ENCODE assay signal across 7 cellular contexts in genomic region chr17:79811036-79811887, GRCh38. TPM values are rescaled to one million over a fixed set of nuclear protein-coding genes. Genes with fewer than 3 reads are reported as not detected.
DNase-seq lines count a peak whose midpoint lies in the region; ATAC-seq and TF ChIP-seq lines count a peak whose summit lies in the region.

No MANE protein-coding gene starts in this region.

- H3K9me3 ChIP-seq in PC-3 (ENCODE audit: low read length), result no peaks in the 10 kb centered on the region
- H3K9me3 ChIP-seq in mesenchymal stem cell (ENCODE audit: control insufficient read depth, low read length), result no peaks in the 10 kb centered on the region

- H3K4me2 ChIP-seq in PC-3 (ENCODE audit: low read length) (peak overlapping the region; percentile 83), mesenchymal stem cell (ENCODE audit: low read length, poor library complexity, severe bottlenecking) (peak overlapping the region; percentile 17)

- no TSS peak for BruUV-seq in PC-3 (replicated peaks; lab: Mats Ljungman, UMichigan)

- H3K27ac ChIP-seq in PC-3 (ENCODE audit: low read length) (no peak overlapping the region), mesenchymal stem cell (ENCODE audit: low read length, poor library complexity, severe bottlenecking) (no peak overlapping the region)

- peak overlapping the region; percentile 69 to 94 for H3K23ac ChIP-seq in mesenchymal stem cell (ENCODE audit: low read length in 2 of 2)

- H3K4me3 ChIP-seq in PC-3 (ENCODE audit: low read length) (peak overlapping the region; percentile 59), mesenchymal stem cell (ENCODE audit: insufficient read depth in 1 of 2, low read depth in 1 of 2, low read length in 2 of 2) (no peak overlapping the region)

- H4K91ac ChIP-seq in mesenchymal stem cell (ENCODE audit: low read length), result no peak overlapping the region

- peaks cover 53% of the 10 kb centered on the region for H3K27me3 ChIP-seq in PC-3 (ENCODE audit: low read length)
- peaks cover 82 to 84% of the 10 kb centered on the region in 2 experiments for H3K27me3 ChIP-seq in mesenchymal stem cell (ENCODE audit: control insufficient read depth in 1 of 2, insufficient read depth in 1 of 2, low read length in 2 of 2)

- H2BK12ac ChIP-seq in mesenchymal stem cell (ENCODE audit: low read length in 2 of 2), result no peak overlapping the region

- no peaks in the 10 kb centered on the region for H3K79me1 ChIP-seq in mesenchymal stem cell (replicated peaks; ENCODE audit: low read length, poor library complexity, severe bottlenecking)

- H3K9ac ChIP-seq in PC-3 (ENCODE audit: low read length), result no peak overlapping the region
- H3K9ac ChIP-seq in mesenchymal stem cell (ENCODE audit: low read length), result no peak overlapping the region

- H3K4me1 Mint-ChIP-seq in chondrocyte (ENCODE audit: low read depth), result peaks cover 30% of the 10 kb centered on the region

- H3K36me3 ChIP-seq in PC-3 (ENCODE audit: low read depth, low read length) (no peaks in the 10 kb centered on the region), mesenchymal stem cell (ENCODE audit: control insufficient read depth in 1 of 2, insufficient read depth in 2 of 2, low read depth in 1 of 2, low read length in 2 of 2) (no peaks in the 10 kb centered on the region)

- no peaks in the 10 kb centered on the region for H4K20me1 ChIP-seq in PC-3 (ENCODE audit: low read length)

- no peak overlapping the region for H4K8ac ChIP-seq in mesenchymal stem cell (ENCODE audit: low read length)

- H3K14ac ChIP-seq in mesenchymal stem cell (ENCODE audit: low read length in 2 of 2), result no peak overlapping the region

- CTCF ChIA-PET in PC-3 (lab: Charles Lee), result interaction anchor here (0.5 to 3.0 kb wide), 14 partner anchors 14 to 181 kb away, joined by 3 to 17 read pairs (median 4); partner anchors contain the start of genes CBX4 and CBX8

- no peak overlapping the region for H2BK15ac ChIP-seq in mesenchymal stem cell (ENCODE audit: low read depth, poor library complexity, severe bottlenecking)

- H2BK5ac ChIP-seq in mesenchymal stem cell (ENCODE audit: low read depth, low read length, poor library complexity, severe bottlenecking), result no peak overlapping the region

- H3K9me2 ChIP-seq in PC-3 (replicated peaks; ENCODE audit: low read length), result no peaks in the 10 kb centered on the region

- 5% methylated on average over 49 of the region's 66 CpGs for WGBS in mesenchymal stem cell

- H3K36me3 Mint-ChIP-seq in chondrocyte (ENCODE audit: low read depth), result no peaks in the 10 kb centered on the region

- peaks cover 46% of the 10 kb centered on the region for H3K27me3 Mint-ChIP-seq in chondrocyte (ENCODE audit: low read depth)

- H2AFZ ChIP-seq in PC-3 (ENCODE audit: low read length) (peak overlapping the region; percentile 67), mesenchymal stem cell (ENCODE audit: low read depth, low read length) (no peak overlapping the region)

- POLR2A ChIA-PET in PC-3 (lab: Charles Lee; ENCODE audit: unreplicated experiment), result interaction anchor here (0.6 to 1.4 kb wide), 3 partner anchors 22 to 604 kb away, joined by 4 to 13 read pairs (median 7); partner anchors contain the start of genes CBX4 and ENDOV

- H3K4me3 Mint-ChIP-seq in chondrocyte (ENCODE audit: unreplicated experiment), result peak overlapping the region; percentile 47

- no peak overlapping the region for H3K4ac ChIP-seq in mesenchymal stem cell (ENCODE audit: low read depth in 1 of 2, low read length in 2 of 2)

- peak; percentile 41 for ATAC-seq in PC-3
- no peak for ATAC-seq in GM21423 (IDR thresholded peaks at IDR 0.05; ENCODE audit: unreplicated experiment)
- no peak for ATAC-seq in HG02884 (IDR thresholded peaks at IDR 0.05; ENCODE audit: unreplicated experiment)

- no peak overlapping the region for H3K18ac ChIP-seq in mesenchymal stem cell (ENCODE audit: low read depth in 1 of 2, low read length in 2 of 2)

- H2AK5ac ChIP-seq in mesenchymal stem cell (ENCODE audit: low read length, severe bottlenecking), result no peak overlapping the region

- H3K79me2 ChIP-seq in PC-3 (ENCODE audit: low read length), result no peaks in the 10 kb centered on the region

- DNase-seq in DMS53 treated with DMSO at 0.1 percent for 48 hours (lab: John Stamatoyannopoulos, UW; ENCODE audit: unreplicated experiment) (peak; percentile 69), HuH-7.5 (ENCODE audit: low spot score) (peak; percentile 94), PC-3 (peak; percentile 68), chondrocyte (ENCODE audit: low spot score) (peak; percentile 69), mesenchymal stem cell (no peak)

- no peak overlapping the region for H2BK120ac ChIP-seq in mesenchymal stem cell (ENCODE audit: low read depth, low read length)

- no peak overlapping the region for H3K27ac Mint-ChIP-seq in chondrocyte (ENCODE audit: unreplicated experiment)

- no peaks in the 10 kb centered on the region for H3F3A ChIP-seq in PC-3 (ENCODE audit: low read length, unreplicated experiment)

- H3K4me1 ChIP-seq in PC-3 (ENCODE audit: insufficient read depth, low read length) (peaks cover 29% of the 10 kb centered on the region), mesenchymal stem cell (ENCODE audit: control insufficient read depth, insufficient read depth, low read depth, low read length) (peaks cover 43% of the 10 kb centered on the region)

- TF ChIP-seq CTCF in PC-3 (conservative IDR thresholded peaks at IDR 0.05; ENCODE audit: low read depth, low read length) (peak; percentile 96), chondrocyte (IDR thresholded peaks at IDR 0.05) (peak; percentile 76)

- no peaks in the 10 kb centered on the region for H3K9me3 Mint-ChIP-seq in chondrocyte (ENCODE audit: low read depth)

- intact Hi-C loops in PC-3 (cut with micrococcal nuclease), result no loop called here

RNA-seq across cellular contexts. Expression of gene CBX8, which starts 14.4 kb away (rescaled TPM):
- total RNA-seq in PC-3 (2014; rRNA removed), result 11.3 and 12.8 TPM in 2 replicates
- total RNA-seq in chondrocyte, result 4.6 to 8.3 TPM (median 6.1 TPM) in 3 replicates
- 2.9 TPM for polyA plus RNA-seq in mesenchymal stem cell (2013, experiment 1 of 2)
- polyA plus RNA-seq in mesenchymal stem cell (2013, experiment 2 of 2), result 2.8 TPM

RNA-seq across cellular contexts. Expression of gene CBX4, which starts 28.0 kb away (rescaled TPM):
- 53.5 and 75.4 TPM in 2 replicates for total RNA-seq in PC-3 (2014; rRNA removed)
- 26.7 to 27.2 TPM (median 26.8 TPM) in 3 replicates for total RNA-seq in chondrocyte
- 21.6 TPM for polyA plus RNA-seq in mesenchymal stem cell (2013, experiment 1 of 2)
- 21.8 TPM for polyA plus RNA-seq in mesenchymal stem cell (2013, experiment 2 of 2)

RNA-seq across cellular contexts. Expression of gene CBX2, which starts 33.3 kb away (rescaled TPM):
- total RNA-seq in PC-3 (2014; rRNA removed), result 39.2 and 43.9 TPM in 2 replicates
- total RNA-seq in chondrocyte, result 4.1 to 11.8 TPM (median 4.9 TPM) in 3 replicates
- polyA plus RNA-seq in mesenchymal stem cell (2013, experiment 1 of 2), result 2.2 TPM
- polyA plus RNA-seq in mesenchymal stem cell (2013, experiment 2 of 2), result 1.9 TPM
